In genomic region chr6:104207635-104208034, GRCh38 we compare ENCODE assay signal across 5 cellular contexts.
"Had no signal": no experiment of that assay in that cellular context is flagged by ENCODE, and none has a peak within 500 bp of the region (broad histone marks: within the 10 kb centered on the region; RNA-seq: fewer than 3 reads in every experiment).

No MANE protein-coding gene starts in this region.

- H3K9ac ChIP-seq: KMS-11 had no signal

- DNase-seq: KBM-7, KG1 had no signal

- H3K4me2 ChIP-seq: KMS-11 had no signal

- H3K27ac ChIP-seq: HL-60, KMS-11 had no signal

- FAIRE-seq: HTR-8/SVneo had no signal
